11 cellular contexts compared by ENCODE assay signal in the genomic region with DNA sequence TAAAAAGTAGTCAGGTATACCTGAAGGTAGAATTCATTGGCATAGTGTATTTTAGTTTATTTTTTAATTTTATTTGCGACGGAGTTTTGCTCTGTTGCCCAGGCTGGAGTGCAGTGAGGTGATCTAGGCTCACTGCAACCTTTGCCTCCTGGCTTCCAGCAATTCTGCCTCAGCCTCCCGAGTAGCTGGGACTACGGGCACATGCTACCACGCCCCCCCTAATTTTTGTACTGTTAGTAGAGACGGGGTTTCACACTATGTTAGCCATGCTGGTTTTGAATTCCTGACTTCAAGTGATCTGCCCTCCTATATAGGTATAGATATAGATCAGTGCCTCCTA.
DNase-seq lines count a peak whose midpoint lies in the region; ATAC-seq and TF ChIP-seq lines count a peak whose summit lies in the region.
"Had no signal": no experiment of that assay in that cellular context is flagged by ENCODE, and none has a peak within 500 bp of the region (broad histone marks: within the 10 kb centered on the region; RNA-seq: fewer than 3 reads in every experiment).

No MANE protein-coding gene starts in this region.

- H2BK120ac ChIP-seq in mesendoderm (ENCODE audit: low read depth, low read length), result no peak overlapping the region

- no peak overlapping the region for H3K4ac ChIP-seq in mesendoderm (ENCODE audit: low read depth, low read length)

- WGBS in mesendoderm (ENCODE audit: extremely low coverage, insufficient coverage, low lambda C conversion rate), result no CpG with 5 or more reads among the region's 6 CpGs

- H3K27me3 ChIP-seq in BLaER1 treated with 17β-estradiol and CSF1 and Interleukin-3, amounts not matched to agents 10 nM and 100 nM, result no peaks in the 10 kb centered on the region
- H3K27me3 ChIP-seq in mesendoderm (ENCODE audit: insufficient read depth, low read length, poor library complexity), result no peaks in the 10 kb centered on the region

- peak overlapping the region in 10 of 11 experiments; percentile 81 to 98 (median 94); a peak in 20 of 22 replicates for H3K27ac ChIP-seq in BLaER1 treated with 17β-estradiol and CSF1 and Interleukin-3, amounts not matched to agents 10 nM and 100 nM
- H3K27ac ChIP-seq in mesendoderm (ENCODE audit: low read depth, low read length), result no peak overlapping the region

- H4K20me1 ChIP-seq in BLaER1 treated with 17β-estradiol and CSF1 and Interleukin-3, amounts not matched to agents 10 nM and 100 nM, result peaks cover 0 to 57% (median 17%) of the 10 kb centered on the region in 11 experiments; a peak in 11 of 22 replicates

- DNase-seq in HT-29 (ENCODE audit: low spot score) (peak; percentile 36), activated B cell treated with CpG ODN at 0.5 μM for 24 hours (no peak), mesendoderm (peak; percentile 48), HuH-7.5 (ENCODE audit: low spot score) (no peak), Right ventricle myocardium superior (no peak), COLO829 (ENCODE audit: low spot score) (no peak)
- DNase-seq: naive B cell had no signal

- H3K79me1 ChIP-seq in mesendoderm (ENCODE audit: low read length), result no peaks in the 10 kb centered on the region

- peaks cover 21% of the 10 kb centered on the region for H3K36me3 Mint-ChIP-seq in activated B cell treated with CpG ODN at 0.5 μM for 24 hours (ENCODE audit: low read depth)

- H4K5ac ChIP-seq in mesendoderm (ENCODE audit: low read length), result no peak overlapping the region

- CTCF ChIA-PET in activated B cell treated with CpG ODN at 0.5 μM for 24 hours (lab: Charles Lee), result interaction anchor here (0.9 to 1.6 kb wide), 3 partner anchors 12 to 1099 kb away, joined by 3 to 10 read pairs (median 7); a partner anchor contains a TSS

- H3K18ac ChIP-seq in mesendoderm (ENCODE audit: low read length), result peak overlapping the region; percentile 68

- peaks cover 45% of the 10 kb centered on the region for H3K4me1 Mint-ChIP-seq in activated B cell treated with CpG ODN at 0.5 μM for 24 hours

- peaks cover 9% of the 10 kb centered on the region for H3K79me2 ChIP-seq in mesendoderm (ENCODE audit: control insufficient read depth, insufficient read depth, low read length)

- no peak overlapping the region for H2BK15ac ChIP-seq in mesendoderm (replicated peaks; ENCODE audit: low read depth)

- no peak for TF ChIP-seq CTCF in activated B cell treated with CpG ODN at 0.5 μM for 24 hours (IDR thresholded peaks at IDR 0.05)

- no peak overlapping the region for H3K23ac ChIP-seq in mesendoderm (ENCODE audit: low read length)

- H3K27ac Mint-ChIP-seq in activated B cell treated with CpG ODN at 0.5 μM for 24 hours, result no peak overlapping the region
- H3K27ac Mint-ChIP-seq: stimulated activated effector memory CD8-positive, alpha-beta T cell treated with anti-CD3 and anti-CD28 coated beads, Interleukin-12 subunit alpha, Interleukin-12 subunit beta, amount 100 ng/mL, for 72 hours had no signal

- no peak overlapping the region for H2AK5ac ChIP-seq in mesendoderm (ENCODE audit: low read length)

- peak overlapping the region; percentile 46 for H3K4me3 Mint-ChIP-seq in activated B cell treated with CpG ODN at 0.5 μM for 24 hours
- H3K4me3 Mint-ChIP-seq: central memory CD8-positive, alpha-beta T cell; stimulated activated effector memory CD8-positive, alpha-beta T cell treated with anti-CD3 and anti-CD28 coated beads, Interleukin-12 subunit alpha, Interleukin-12 subunit beta, amount 100 ng/mL, for 72 hours had no signal

- peaks cover 0 to 20% (median 12%) of the 10 kb centered on the region in 11 experiments; a peak in 13 of 22 replicates for H3K36me3 ChIP-seq in BLaER1 treated with 17β-estradiol and CSF1 and Interleukin-3, amounts not matched to agents 10 nM and 100 nM
- no peaks in the 10 kb centered on the region for H3K36me3 ChIP-seq in mesendoderm (ENCODE audit: control insufficient read depth, insufficient read depth, low read length)

- no peaks in the 10 kb centered on the region for H3K27me3 Mint-ChIP-seq in activated B cell treated with CpG ODN at 0.5 μM for 24 hours
- H3K27me3 Mint-ChIP-seq: central memory CD8-positive, alpha-beta T cell; naive B cell had no signal

- peaks cover 36 to 57% (median 45%) of the 10 kb centered on the region in 10 experiments for H3K4me1 ChIP-seq in BLaER1 treated with 17β-estradiol and CSF1 and Interleukin-3, amounts not matched to agents 10 nM and 100 nM
- H3K4me1 ChIP-seq in mesendoderm (ENCODE audit: control insufficient read depth, low read depth, low read length), result no peaks in the 10 kb centered on the region

- no peak overlapping the region for H4K8ac ChIP-seq in mesendoderm (ENCODE audit: low read depth, low read length)

- H3K9ac ChIP-seq in BLaER1 treated with 17β-estradiol and CSF1 and Interleukin-3, amounts not matched to agents 10 nM and 100 nM, result peak overlapping the region; percentile 85 to 96 (median 90)
- peak overlapping the region; percentile 69 for H3K9ac ChIP-seq in mesendoderm (ENCODE audit: low read length)

- H3K9me3 Mint-ChIP-seq in activated B cell treated with CpG ODN at 0.5 μM for 24 hours, result no peaks in the 10 kb centered on the region
- H3K9me3 Mint-ChIP-seq: central memory CD8-positive, alpha-beta T cell; naive B cell; stimulated activated effector memory CD8-positive, alpha-beta T cell treated with anti-CD3 and anti-CD28 coated beads, Interleukin-12 subunit alpha, Interleukin-12 subunit beta, amount 100 ng/mL, for 72 hours had no signal

- H2BK5ac ChIP-seq in mesendoderm (ENCODE audit: low read length), result no peak overlapping the region

- POLR2A ChIA-PET in activated B cell treated with CpG ODN at 0.5 μM for 24 hours (lab: Charles Lee), result interaction anchor here (0.6 to 6.4 kb wide), 30 partner anchors 7 to 1779 kb away, joined by 3 to 510 read pairs (median 28); partner anchors contain the start of genes TRIM27 and ZNF184

- H3K4me2 ChIP-seq in BLaER1 treated with 17β-estradiol and CSF1 and Interleukin-3, amounts not matched to agents 10 nM and 100 nM, result peak overlapping the region; percentile 82 to 100 (median 94)
- H3K4me2 ChIP-seq in mesendoderm (ENCODE audit: low read length), result peak overlapping the region; percentile 49

- intact Hi-C loops in activated B cell treated with CpG ODN at 0.5 μM for 24 hours (cut with micrococcal nuclease), result loop anchor here (5.0 kb wide), 3 partner anchors 592 to 1042 kb away; a partner anchor contains a TSS
- intact Hi-C loops in Right ventricle myocardium superior (cut with DNase I), result no loop called here

- no peak for ATAC-seq in activated B cell treated with CpG ODN at 0.5 μM for 24 hours (ENCODE audit: low read depth)
- ATAC-seq in HG03565 (IDR thresholded peaks at IDR 0.05; ENCODE audit: unreplicated experiment), result no peak
- no peak for ATAC-seq in Right ventricle myocardium superior (ENCODE audit: poor library complexity)

- H3K9me3 ChIP-seq in BLaER1 treated with 17β-estradiol and CSF1 and Interleukin-3, amounts not matched to agents 10 nM and 100 nM (replicated peaks in 1 of 11), result no peaks in the 10 kb centered on the region

- peak overlapping the region; percentile 81 for H3K56ac ChIP-seq in mesendoderm (ENCODE audit: low read length)

- H3K4me3 ChIP-seq in BLaER1 treated with 17β-estradiol and CSF1 and Interleukin-3, amounts not matched to agents 10 nM and 100 nM, result peak overlapping the region; percentile 74 to 83 (median 78)
- no peak overlapping the region for H3K4me3 ChIP-seq in mesendoderm (ENCODE audit: low read length)

Comparison
In these comparisons a context has a peak if more than half of its experiments do, and no peak if none do; other contexts are left out.
1. DNase-seq: peak in HT-29 (single experiment) and mesendoderm (single experiment); none in activated B cell treated with CpG ODN at 0.5 μM for 24 hours (single experiment), HuH-7.5 (single experiment), Right ventricle myocardium superior (single experiment) and COLO829 (single experiment).